ENCODE assay signal across 26 cellular contexts in genomic region chr2:10063566-10063965, GRCh38. TPM values are rescaled to one million over a fixed set of nuclear protein-coding genes. Genes with fewer than 3 reads are reported as not detected.
DNase-seq lines count a peak whose midpoint lies in the region; ATAC-seq, FAIRE-seq and TF ChIP-seq lines count a peak whose summit lies in the region.
"Had no signal": no experiment of that assay in that cellular context is flagged by ENCODE, and none has a peak within 500 bp of the region (broad histone marks: within the 10 kb centered on the region; RNA-seq: fewer than 3 reads in every experiment).

No MANE protein-coding gene starts in this region.

- no peak overlapping the region for H3K4ac ChIP-seq in trophoblast cell (ENCODE audit: low read depth, low read length)

- no peaks in the 10 kb centered on the region for H3K36me3 ChIP-seq in HEK293 (ENCODE audit: control insufficient read depth in 2 of 2, insufficient read depth in 1 of 2, low read length in 2 of 2)
- peaks cover 5 to 29% of the 10 kb centered on the region in 2 donors for H3K36me3 ChIP-seq in kidney (ENCODE audit: control insufficient read depth in 1 of 2, insufficient read depth in 2 of 2, low read length in 2 of 2)
- H3K36me3 ChIP-seq in mucosa of descending colon (ENCODE audit: low read depth) = no peaks in the 10 kb centered on the region
- no peaks in the 10 kb centered on the region for H3K36me3 ChIP-seq in trophoblast cell (ENCODE audit: control insufficient read depth in 1 of 2, insufficient read depth in 2 of 2, low read length in 2 of 2)
- H3K36me3 ChIP-seq: BE2C; BLaER1 treated with 17β-estradiol and CSF1 and Interleukin-3, amounts not matched to agents 10 nM and 100 nM had no signal

- DNase-seq in kidney (peak; percentile 59), mucosa of descending colon (peak in 2 of 3 donors; percentile 11 to 37), trophoblast cell (no peak), inferior parietal cortex (ENCODE audit: extremely low spot score) (no peak), GM10248 (ENCODE audit: extremely low spot score) (no peak), SKM-1 (lab: John Stamatoyannopoulos, UW; ENCODE audit: unreplicated experiment) (no peak), GM13976 (ENCODE audit: low spot score) (no peak)
- DNase-seq: 8988T; ACHN; AML-193; BE2C; CD4-positive, alpha-beta T cell; CD8-positive, alpha-beta memory T cell; DMS 273 treated with DMSO at 0.1 percent for 48 hours; DMS79; EL; GDM1; GOT3; H7; HCEC 1CT had no signal

- H2BK12ac ChIP-seq in trophoblast cell (ENCODE audit: low read length) = no peak overlapping the region

- peak overlapping the region; percentile 42 for H3K14ac ChIP-seq in trophoblast cell (ENCODE audit: low read length)

- H3K9me3 ChIP-seq in HEK293 (ENCODE audit: control insufficient read depth, insufficient read depth, low read depth, low read length) (no peaks in the 10 kb centered on the region), kidney (ENCODE audit: control insufficient read depth in 1 of 2, low read length in 2 of 2) (no peaks in the 10 kb centered on the region), mucosa of descending colon (no peaks in the 10 kb centered on the region), trophoblast cell (ENCODE audit: insufficient read depth, low read depth, low read length) (peaks cover 2% of the 10 kb centered on the region)
- H3K9me3 ChIP-seq: BE2C had no signal

- ATAC-seq in mucosa of descending colon = no peak
- ATAC-seq: A549 had no signal

- no peaks in the 10 kb centered on the region for H3K27me3 ChIP-seq in trophoblast cell (ENCODE audit: insufficient read depth, low read length)
- H3K27me3 ChIP-seq: BE2C; BLaER1 treated with 17β-estradiol and CSF1 and Interleukin-3, amounts not matched to agents 10 nM and 100 nM had no signal

- no peak overlapping the region for H3K27ac ChIP-seq in HEK293 (ENCODE audit: extremely low read depth, low read depth, low read length)
- H3K27ac ChIP-seq in kidney (ENCODE audit: low read depth in 2 of 2, low read length in 2 of 2) = no peak overlapping the region
- no peak overlapping the region for H3K27ac ChIP-seq in trophoblast cell (ENCODE audit: low read depth, low read length)
- H3K27ac ChIP-seq: A549; BLaER1 treated with 17β-estradiol and CSF1 and Interleukin-3, amounts not matched to agents 10 nM and 100 nM had no signal

- WGBS in trophoblast cell (ENCODE audit: extremely low coverage, insufficient coverage, insufficient read length) = no CpG with 5 or more reads among the region's 9 CpGs

- POLR2A ChIA-PET in HEK293 (lab: Yijun Ruan, JAX) = no interaction called here
- POLR2A ChIA-PET in GM10248 (lab: Yijun Ruan, JAX) = no interaction called here

- no peak overlapping the region for H3K23ac ChIP-seq in trophoblast cell (ENCODE audit: low read length)

- H3K4me1 ChIP-seq in HEK293 (ENCODE audit: control insufficient read depth, insufficient read depth, low read length) = no peaks in the 10 kb centered on the region
- peaks cover 5 to 14% of the 10 kb centered on the region in 2 donors for H3K4me1 ChIP-seq in kidney (ENCODE audit: control insufficient read depth in 1 of 2, insufficient read depth in 1 of 2, low read depth in 1 of 2, low read length in 2 of 2)
- H3K4me1 ChIP-seq in mucosa of descending colon (ENCODE audit: low read depth) = no peaks in the 10 kb centered on the region
- peaks cover under 1 to 4% of the 10 kb centered on the region in 2 experiments for H3K4me1 ChIP-seq in trophoblast cell (ENCODE audit: control insufficient read depth in 1 of 2, insufficient read depth in 2 of 2, low read length in 2 of 2)
- H3K4me1 ChIP-seq: A549 had no signal

- CTCF ChIA-PET in HEK293 (lab: Yijun Ruan, JAX) (interaction anchor here (3.2 kb wide), 1 partner anchor 9 kb away, joined by 17 read pairs; no protein-coding TSS in a partner anchor), GM10248 (lab: Yijun Ruan, JAX) (interaction anchor here (1.3 to 1.7 kb wide), 2 partner anchors 9 kb away, joined by 3 to 6 read pairs; no protein-coding TSS in a partner anchor)

- H2BK5ac ChIP-seq in trophoblast cell (ENCODE audit: low read depth, low read length, poor library complexity) = no peak overlapping the region

- H3K4me3 ChIP-seq in HEK293 (ENCODE audit: low read depth, low read length) (no peak overlapping the region), kidney (ENCODE audit: low read length in 2 of 2) (no peak overlapping the region), mucosa of descending colon (no peak overlapping the region), trophoblast cell (ENCODE audit: low read depth, low read length) (no peak overlapping the region)
- H3K4me3 ChIP-seq: A549; BLaER1 treated with 17β-estradiol and CSF1 and Interleukin-3, amounts not matched to agents 10 nM and 100 nM had no signal

- peaks cover 5% of the 10 kb centered on the region for H3K79me1 ChIP-seq in trophoblast cell (ENCODE audit: low read length)

- peak overlapping the region; percentile 52 for H2BK120ac ChIP-seq in trophoblast cell (ENCODE audit: insufficient read depth, low read length, poor library complexity)

- no peak overlapping the region for H3K18ac ChIP-seq in trophoblast cell (ENCODE audit: low read length)

- no peak overlapping the region for H4K12ac ChIP-seq in trophoblast cell (ENCODE audit: low read depth, low read length)

- H4K91ac ChIP-seq in trophoblast cell (ENCODE audit: low read depth, low read length) = peak overlapping the region; percentile 59

- H3K79me2 ChIP-seq in trophoblast cell (ENCODE audit: control insufficient read depth, insufficient read depth, low read length, poor library complexity) = peaks cover 3% of the 10 kb centered on the region

- H3K4me2 ChIP-seq in trophoblast cell (ENCODE audit: low read length) = no peak overlapping the region
- H3K4me2 ChIP-seq: A549; BLaER1 treated with 17β-estradiol and CSF1 and Interleukin-3, amounts not matched to agents 10 nM and 100 nM had no signal

- TF ChIP-seq CTCF in HEK293 (tag by site-specific recombination; IDR thresholded peaks at IDR 0.05) = no peak
- no peak for TF ChIP-seq CTCF in kidney (IDR thresholded peaks at IDR 0.05; ENCODE audit: borderline replicate concordance, extremely low read depth, insufficient read depth)
- no peak for TF ChIP-seq CTCF in mucosa of descending colon (IDR thresholded peaks at IDR 0.05)
- no peak for TF ChIP-seq CTCF in GM10248 (IDR thresholded peaks at IDR 0.05; ENCODE audit: control extremely low read depth, extremely low read depth, low read depth, missing control alignments)
- no peak for TF ChIP-seq CTCF in GM13976 (IDR thresholded peaks at IDR 0.05; ENCODE audit: borderline replicate concordance, control extremely low read depth, extremely low read depth, insufficient read depth, missing control alignments)

- no peak overlapping the region for H4K8ac ChIP-seq in trophoblast cell (ENCODE audit: low read depth, low read length)

- FAIRE-seq in kidney (lab: Jason Lieb, UNC) = no peak
- FAIRE-seq: A549, D721Med, GM12891 had no signal

- intact Hi-C loops in kidney (cut with DNase I) = no loop called here
- intact Hi-C loops in mucosa of descending colon (cut with DNase I, micrococcal nuclease) = no loop called here

- H2AK5ac ChIP-seq in trophoblast cell (ENCODE audit: low read length) = peak overlapping the region; percentile 4

- no peak overlapping the region for H2AFZ ChIP-seq in trophoblast cell (ENCODE audit: insufficient read depth, low read length, poor library complexity)

- in situ Hi-C loops in GM13976 (cut with MboI; ENCODE audit: low sequenced_read_pairs, unreplicated experiment) = no loop called here

- H3K9ac ChIP-seq in kidney (ENCODE audit: low read length in 2 of 2) = no peak overlapping the region
- no peak overlapping the region for H3K9ac ChIP-seq in trophoblast cell (ENCODE audit: low read length)
- H3K9ac ChIP-seq: BLaER1 treated with 17β-estradiol and CSF1 and Interleukin-3, amounts not matched to agents 10 nM and 100 nM had no signal

TF ChIP-seq in HEK293, 187 proteins besides CTCF, POLR2A, EP300 and RAD21:
- TF ChIP-seq ZNF664 (tag by site-specific recombination; IDR thresholded peaks at IDR 0.05) (no peak), KLF17 (tag by site-specific recombination; IDR thresholded peaks at IDR 0.05) (0 out of 2 replicates have a peak, but pooled peaks have one; percentile 29)

RNA-seq across cellular contexts. Expression of gene CYS1, which starts 16.6 kb away (rescaled TPM):
- total RNA-seq in kidney = 245 TPM
- 276 TPM for polyA plus RNA-seq in kidney (ENCODE audit: insufficient read depth, low read depth, low replicate concordance)
- total RNA-seq in mucosa of descending colon = 1 to 10 TPM in 1 of 3 donors, under 1 TPM in 2; 0.58 to 5.1 (median 0.98) TPM
- polyA plus RNA-seq in trophoblast cell (2013) = 0.53 and 0.71 TPM in 2 replicates
- total RNA-seq: CD4-positive, alpha-beta T cell had no signal
- polyA plus RNA-seq: CD14-positive monocyte had no signal

RNA-seq across cellular contexts. Expression of gene KLF11, which starts 20.2 kb away (rescaled TPM):
- 34.0 TPM for total RNA-seq in kidney
- 9.4 TPM for polyA plus RNA-seq in kidney (ENCODE audit: insufficient read depth, low read depth, low replicate concordance)
- total RNA-seq in mucosa of descending colon = 10 to 100 TPM in 2 of 3 donors, 1 to 10 TPM in 1; 5.9 to 34.7 (median 11.9) TPM
- polyA plus RNA-seq in trophoblast cell (2013) = 4.4 and 4.5 TPM in 2 replicates

RNA-seq across cellular contexts. Expression of gene RRM2, which starts 59.0 kb away (rescaled TPM):
- total RNA-seq in kidney = 5.5 TPM
- 3.6 TPM for polyA plus RNA-seq in kidney (ENCODE audit: insufficient read depth, low read depth, low replicate concordance)
- 10 to 100 TPM in 2 of 3 donors, 1 to 10 TPM in 1; 8.5 to 65.3 (median 12.5) TPM for total RNA-seq in mucosa of descending colon
- polyA plus RNA-seq in trophoblast cell (2013) = 208 and 228 TPM in 2 replicates
- polyA plus RNA-seq: CD14-positive monocyte had no signal

Comparison
In these comparisons a context has a peak if more than half of its experiments do, and no peak if none do; other contexts are left out.
1. DNase-seq: peak in kidney (single experiment) and mucosa of descending colon (2 of 3); none in trophoblast cell (0 of 2), inferior parietal cortex (single experiment), GM10248 (single experiment), SKM-1 (single experiment) and GM13976 (single experiment).
2. RNA of gene CYS1, which starts 16.6 kb away (total RNA-seq): 245 TPM in kidney (single experiment); 0.58 to 5.1 TPM in mucosa of descending colon; every median in the first group is over 10 times any median in the second.